ENCODE assay signal across 17 cellular contexts in the genomic region with DNA sequence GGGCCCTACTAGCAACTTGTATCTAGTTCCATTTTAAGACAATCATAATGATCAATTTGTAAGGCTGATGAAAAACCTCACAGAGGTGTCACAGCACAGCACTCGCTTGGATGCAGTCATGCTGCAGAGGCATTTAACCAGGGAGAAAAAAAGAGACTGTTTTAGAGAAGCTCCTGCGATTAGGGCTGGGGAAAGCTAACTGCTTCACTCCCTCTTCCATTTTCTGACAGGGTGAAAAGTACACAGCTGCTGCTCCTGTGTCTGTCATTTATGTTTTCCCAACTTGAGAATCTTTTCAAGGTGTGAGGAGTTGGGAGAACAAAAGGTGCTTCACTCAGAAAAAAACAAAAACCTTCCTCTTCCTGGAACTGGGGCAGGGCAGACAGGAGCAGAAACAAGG.
DNase-seq lines count a peak whose midpoint lies in the region; TF ChIP-seq lines count a peak whose summit lies in the region.
"Had no signal": no experiment of that assay in that cellular context is flagged by ENCODE, and none has a peak within 500 bp of the region (broad histone marks: within the 10 kb centered on the region; RNA-seq: fewer than 3 reads in every experiment).

No MANE protein-coding gene starts in this region.

- H3K9me3 ChIP-seq in GM23248 (ENCODE audit: low read depth) (no peaks in the 10 kb centered on the region), breast epithelium (no peaks in the 10 kb centered on the region), spleen (no peaks in the 10 kb centered on the region), SK-N-SH (no peaks in the 10 kb centered on the region), adrenal gland (replicated peaks in 1 of 3) (no peaks in the 10 kb centered on the region)
- H3K9me3 ChIP-seq: BLaER1 had no signal

- DNase-seq in GM23248 (peak; percentile 9), breast epithelium (ENCODE audit: low spot score in 2 of 2) (no peak), nephron progenitor cell (no peak), spleen (no peak), SK-N-SH (no peak), adrenal gland (no peak), glomerular visceral epithelial cell (ENCODE audit: extremely low spot score) (no peak)
- DNase-seq: Calu3; CD8-positive, alpha-beta T cell; NCI-H1105; NCI-H2081 treated with DMSO at 0.1 percent for 48 hours; NCI-H510A; NCI-H748 treated with DMSO at 0.1 percent for 48 hours; PC-3; RPMI8226; SHP77 treated with DMSO at 0.1 percent for 48 hours had no signal

- TF ChIP-seq RAD21 in SK-N-SH (IDR thresholded peaks at IDR 0.05; ENCODE audit: low read length): no peak

- no peak overlapping the region for H3K27ac ChIP-seq in GM23248
- H3K27ac ChIP-seq in breast epithelium: peak overlapping the region; percentile 26 to 79
- H3K27ac ChIP-seq in spleen: peak overlapping the region in 6 of 8 donors; percentile 53 to 88 (median 86)
- H3K27ac ChIP-seq in SK-N-SH (ENCODE audit: low read depth in 2 of 2, low read length in 1 of 2): no peak overlapping the region
- no peak overlapping the region for H3K27ac ChIP-seq in adrenal gland
- H3K27ac ChIP-seq: BLaER1 had no signal

- no peaks in the 10 kb centered on the region for H3K4me1 Mint-ChIP-seq in nephron progenitor cell

- H3F3A ChIP-seq in GM23248 (ENCODE audit: insufficient read depth) (peaks cover 40% of the 10 kb centered on the region), SK-N-SH (replicated peaks; ENCODE audit: insufficient read depth) (peaks cover 5% of the 10 kb centered on the region)

- peaks cover 37% of the 10 kb centered on the region for H3K79me2 ChIP-seq in GM23248 (ENCODE audit: insufficient read depth)
- no peaks in the 10 kb centered on the region for H3K79me2 ChIP-seq in SK-N-SH (ENCODE audit: insufficient read depth)

- H3K4me3 Mint-ChIP-seq in nephron progenitor cell: no peak overlapping the region
- H3K4me3 Mint-ChIP-seq: CD8-positive, alpha-beta T cell had no signal

- H3K27ac Mint-ChIP-seq in nephron progenitor cell: peak overlapping the region; percentile 33
- H3K27ac Mint-ChIP-seq: CD8-positive, alpha-beta T cell had no signal

- no peak for TF ChIP-seq EP300 in SK-N-SH (IDR thresholded peaks at IDR 0.05; ENCODE audit: borderline replicate concordance in 1 of 2, low read depth in 1 of 2, low read length in 1 of 2)

- H3K27me3 Mint-ChIP-seq in nephron progenitor cell (ENCODE audit: low read depth, poor library complexity): no peaks in the 10 kb centered on the region

- CTCF ChIA-PET in SK-N-SH (lab: Yijun Ruan, JAX): interaction anchor here (1.0 kb wide), 1 partner anchor 25 kb away, joined by 3 read pairs; no protein-coding TSS in a partner anchor

- H3K36me3 Mint-ChIP-seq in nephron progenitor cell (ENCODE audit: low read depth): peaks cover 70% of the 10 kb centered on the region

- WGBS in GM23248 (ENCODE audit: low coverage in 1 of 2, low lambda C conversion rate in 2 of 2, missing lambda C conversion rate in 2 of 2), 2 experiments: 90% methylated on average over 2 of the region's 2 CpGs
- 90 to 100% (median 96%) methylated on average over 2 of the region's 2 CpGs for WGBS in spleen, 5 donors
- 97% methylated on average over 2 of the region's 2 CpGs for WGBS in SK-N-SH (ENCODE audit: low lambda C conversion rate)
- WGBS in adrenal gland, 4 donors: 91 to 97% (median 93%) methylated on average over 2 of the region's 2 CpGs

- peaks cover 8% of the 10 kb centered on the region; the same call in 1 of the 2 replicates for H3K36me3 ChIP-seq in GM23248 (ENCODE audit: low read depth)
- H3K36me3 ChIP-seq in breast epithelium: no peaks in the 10 kb centered on the region
- H3K36me3 ChIP-seq in spleen: peaks cover 0 to 100% (median 45%) of the 10 kb centered on the region in 6 donors
- H3K36me3 ChIP-seq in SK-N-SH (replicated peaks in 1 of 2; ENCODE audit: control insufficient read depth in 1 of 2, insufficient read depth in 2 of 2, low read length in 1 of 2): peaks cover 15 to 47% of the 10 kb centered on the region in 2 experiments
- H3K36me3 ChIP-seq in adrenal gland (replicated peaks in 1 of 2): peaks cover 0 to 12% of the 10 kb centered on the region in 2 donors

- no peaks in the 10 kb centered on the region for H4K20me1 ChIP-seq in GM23248 (ENCODE audit: insufficient read depth)
- no peaks in the 10 kb centered on the region for H4K20me1 ChIP-seq in SK-N-SH (ENCODE audit: insufficient read depth)
- H4K20me1 ChIP-seq: BLaER1 had no signal

- H2AFZ ChIP-seq in GM23248 (no peak overlapping the region), SK-N-SH (ENCODE audit: low read depth) (no peak overlapping the region)

- H3K9me2 ChIP-seq in GM23248 (ENCODE audit: insufficient read depth) (no peaks in the 10 kb centered on the region), SK-N-SH (no peaks in the 10 kb centered on the region)

- TF ChIP-seq POLR2A in breast epithelium (IDR thresholded peaks at IDR 0.05): no peak
- no peak for TF ChIP-seq POLR2A in spleen (IDR thresholded peaks at IDR 0.05)
- no peak for TF ChIP-seq POLR2A in adrenal gland (IDR thresholded peaks at IDR 0.05)

- H3K27me3 ChIP-seq in GM23248 (replicated peaks; ENCODE audit: insufficient read depth): no peaks in the 10 kb centered on the region
- no peaks in the 10 kb centered on the region for H3K27me3 ChIP-seq in breast epithelium
- no peaks in the 10 kb centered on the region for H3K27me3 ChIP-seq in spleen (replicated peaks in 1 of 7)
- no peaks in the 10 kb centered on the region for H3K27me3 ChIP-seq in SK-N-SH (ENCODE audit: insufficient read depth)
- no peaks in the 10 kb centered on the region for H3K27me3 ChIP-seq in adrenal gland
- H3K27me3 ChIP-seq: BLaER1 had no signal

- POLR2A ChIA-PET in SK-N-SH (lab: Yijun Ruan, JAX): no interaction called here

- TF ChIP-seq CTCF in breast epithelium (IDR thresholded peaks at IDR 0.05): no peak
- TF ChIP-seq CTCF in nephron progenitor cell (IDR thresholded peaks at IDR 0.05): no peak
- TF ChIP-seq CTCF in spleen (IDR thresholded peaks at IDR 0.05 in 8 of 11, conservative IDR thresholded peaks at IDR 0.05 in 3 of 11): no peak
- no peak for TF ChIP-seq CTCF in SK-N-SH (IDR thresholded peaks at IDR 0.05)
- TF ChIP-seq CTCF in adrenal gland (IDR thresholded peaks at IDR 0.05): no peak

- H3K4me2 ChIP-seq in GM23248 (ENCODE audit: unreplicated experiment) (peak overlapping the region; percentile 78), SK-N-SH (no peak overlapping the region)
- H3K4me2 ChIP-seq: BLaER1 had no signal

- H3K9me3 Mint-ChIP-seq in nephron progenitor cell: no peaks in the 10 kb centered on the region
- H3K9me3 Mint-ChIP-seq: CD8-positive, alpha-beta T cell had no signal

- in situ Hi-C loops in GM23248 (cut with MboI): no loop called here

- H3K9ac ChIP-seq in GM23248 (peak overlapping the region; percentile 16), SK-N-SH (no peak overlapping the region)
- H3K9ac ChIP-seq: BLaER1 had no signal

- H3K4me3 ChIP-seq in GM23248 (peak overlapping the region; percentile 64), breast epithelium (no peak overlapping the region), spleen (no peak overlapping the region), SK-N-SH (ENCODE audit: low read depth in 2 of 2, low read length in 1 of 2) (no peak overlapping the region), adrenal gland (no peak overlapping the region)
- H3K4me3 ChIP-seq: BLaER1 had no signal

- intact Hi-C loops in breast epithelium (cut with DNase I; ENCODE audit: low total_unique reads): no loop called here
- intact Hi-C loops in spleen (cut with DNase I; ENCODE audit: low total_unique reads): no loop called here
- intact Hi-C loops in adrenal gland (cut with DNase I): loop anchor here in 1 of 2 donors (10.0 kb wide), 1 partner anchor 509 kb away; no protein-coding TSS in a partner anchor

- peaks cover 55% of the 10 kb centered on the region for H3K4me1 ChIP-seq in GM23248 (ENCODE audit: insufficient read depth)
- peaks cover 0 to 11% of the 10 kb centered on the region in 2 donors for H3K4me1 ChIP-seq in breast epithelium
- H3K4me1 ChIP-seq in spleen: peaks cover 0 to 44% (median 7%) of the 10 kb centered on the region in 6 donors
- H3K4me1 ChIP-seq in SK-N-SH (ENCODE audit: control insufficient read depth in 1 of 2, insufficient read depth in 2 of 2, low read depth in 1 of 2, low read length in 1 of 2): peaks cover 0 to 7% of the 10 kb centered on the region in 2 experiments; a peak in 1 of 4 replicates
- peaks cover 4 to 9% of the 10 kb centered on the region in 2 donors for H3K4me1 ChIP-seq in adrenal gland (replicated peaks in 1 of 2)
- H3K4me1 ChIP-seq: BLaER1 had no signal

TF ChIP-seq in SK-N-SH, 30 proteins besides CTCF, POLR2A, EP300 and RAD21 (continues in another document):
- TF ChIP-seq TAF1 (IDR thresholded peaks at IDR 0.05; ENCODE audit: borderline replicate concordance, low read depth, low read length) (no peak), GATA2 (CRISPR knock-in tag; IDR thresholded peaks at IDR 0.05) (no peak), JUND (IDR thresholded peaks at IDR 0.05) (no peak), YY1 (IDR thresholded peaks at IDR 0.05; ENCODE audit: low read depth) (no peak), EZH2phosphoT487 (IDR thresholded peaks at IDR 0.05; ENCODE audit: borderline replicate concordance, low read depth) (no peak), MXI1 (IDR thresholded peaks at IDR 0.05; ENCODE audit: low read depth, low read length) (no peak), GABPA (IDR thresholded peaks at IDR 0.05; ENCODE audit: low read depth) (no peak)
- TF ChIP-seq, protein P1, sequence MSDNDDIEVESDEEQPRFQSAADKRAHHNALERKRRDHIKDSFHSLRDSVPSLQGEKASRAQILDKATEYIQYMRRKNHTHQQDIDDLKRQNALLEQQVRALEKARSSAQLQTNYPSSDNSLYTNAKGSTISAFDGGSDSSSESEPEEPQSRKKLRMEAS (IDR thresholded peaks at IDR 0.05; ENCODE audit: low read depth): no peak
- TF ChIP-seq, protein P2, sequence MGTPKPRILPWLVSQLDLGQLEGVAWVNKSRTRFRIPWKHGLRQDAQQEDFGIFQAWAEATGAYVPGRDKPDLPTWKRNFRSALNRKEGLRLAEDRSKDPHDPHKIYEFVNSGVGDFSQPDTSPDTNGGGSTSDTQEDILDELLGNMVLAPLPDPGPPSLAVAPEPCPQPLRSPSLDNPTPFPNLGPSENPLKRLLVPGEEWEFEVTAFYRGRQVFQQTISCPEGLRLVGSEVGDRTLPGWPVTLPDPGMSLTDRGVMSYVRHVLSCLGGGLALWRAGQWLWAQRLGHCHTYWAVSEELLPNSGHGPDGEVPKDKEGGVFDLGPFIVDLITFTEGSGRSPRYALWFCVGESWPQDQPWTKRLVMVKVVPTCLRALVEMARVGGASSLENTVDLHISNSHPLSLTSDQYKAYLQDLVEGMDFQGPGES (IDR thresholded peaks at IDR 0.05; ENCODE audit: low read depth, low read length): no peak
- TF ChIP-seq, protein P3, sequence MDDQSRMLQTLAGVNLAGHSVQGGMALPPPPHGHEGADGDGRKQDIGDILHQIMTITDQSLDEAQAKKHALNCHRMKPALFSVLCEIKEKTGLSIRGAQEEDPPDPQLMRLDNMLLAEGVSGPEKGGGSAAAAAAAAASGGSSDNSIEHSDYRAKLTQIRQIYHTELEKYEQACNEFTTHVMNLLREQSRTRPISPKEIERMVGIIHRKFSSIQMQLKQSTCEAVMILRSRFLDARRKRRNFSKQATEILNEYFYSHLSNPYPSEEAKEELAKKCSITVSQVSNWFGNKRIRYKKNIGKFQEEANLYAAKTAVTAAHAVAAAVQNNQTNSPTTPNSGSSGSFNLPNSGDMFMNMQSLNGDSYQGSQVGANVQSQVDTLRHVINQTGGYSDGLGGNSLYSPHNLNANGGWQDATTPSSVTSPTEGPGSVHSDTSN (IDR thresholded peaks at IDR 0.05): no peak

Comparison
In these comparisons a context has a peak if more than half of its experiments do, and no peak if none do; other contexts are left out.
1. H3K27ac ChIP-seq: peak in breast epithelium (2 of 2) and spleen (6 of 8); none in GM23248 (single experiment), SK-N-SH (0 of 2) and adrenal gland (0 of 5).